1 cellular context compared by ENCODE assay signal in genomic region chr6:52513464-52513863, GRCh38.
TF ChIP-seq lines count a peak whose summit lies in the region.

No MANE protein-coding gene starts in this region.

TF ChIP-seq in GM23338, 12 proteins besides CTCF, POLR2A, EP300 and RAD21 (continued from another document):
- TF ChIP-seq ZNF331 (CRISPR knock-in tag; IDR thresholded peaks at IDR 0.05; ENCODE audit: low read depth) = no peak
- TF ChIP-seq EZH2 (IDR thresholded peaks at IDR 0.05; ENCODE audit: low read depth, unreplicated experiment) = no peak
- TF ChIP-seq EZH2phosphoT487 (IDR thresholded peaks at IDR 0.05; ENCODE audit: unreplicated experiment) = no peak
- no peak for TF ChIP-seq REST (IDR thresholded peaks at IDR 0.05; ENCODE audit: unreplicated experiment)
- TF ChIP-seq ETS1 (IDR thresholded peaks at IDR 0.05) = no peak
- TF ChIP-seq CREB1 (CRISPR knock-in tag; IDR thresholded peaks at IDR 0.05; ENCODE audit: low read depth) = no peak
- TF ChIP-seq, protein P1, sequence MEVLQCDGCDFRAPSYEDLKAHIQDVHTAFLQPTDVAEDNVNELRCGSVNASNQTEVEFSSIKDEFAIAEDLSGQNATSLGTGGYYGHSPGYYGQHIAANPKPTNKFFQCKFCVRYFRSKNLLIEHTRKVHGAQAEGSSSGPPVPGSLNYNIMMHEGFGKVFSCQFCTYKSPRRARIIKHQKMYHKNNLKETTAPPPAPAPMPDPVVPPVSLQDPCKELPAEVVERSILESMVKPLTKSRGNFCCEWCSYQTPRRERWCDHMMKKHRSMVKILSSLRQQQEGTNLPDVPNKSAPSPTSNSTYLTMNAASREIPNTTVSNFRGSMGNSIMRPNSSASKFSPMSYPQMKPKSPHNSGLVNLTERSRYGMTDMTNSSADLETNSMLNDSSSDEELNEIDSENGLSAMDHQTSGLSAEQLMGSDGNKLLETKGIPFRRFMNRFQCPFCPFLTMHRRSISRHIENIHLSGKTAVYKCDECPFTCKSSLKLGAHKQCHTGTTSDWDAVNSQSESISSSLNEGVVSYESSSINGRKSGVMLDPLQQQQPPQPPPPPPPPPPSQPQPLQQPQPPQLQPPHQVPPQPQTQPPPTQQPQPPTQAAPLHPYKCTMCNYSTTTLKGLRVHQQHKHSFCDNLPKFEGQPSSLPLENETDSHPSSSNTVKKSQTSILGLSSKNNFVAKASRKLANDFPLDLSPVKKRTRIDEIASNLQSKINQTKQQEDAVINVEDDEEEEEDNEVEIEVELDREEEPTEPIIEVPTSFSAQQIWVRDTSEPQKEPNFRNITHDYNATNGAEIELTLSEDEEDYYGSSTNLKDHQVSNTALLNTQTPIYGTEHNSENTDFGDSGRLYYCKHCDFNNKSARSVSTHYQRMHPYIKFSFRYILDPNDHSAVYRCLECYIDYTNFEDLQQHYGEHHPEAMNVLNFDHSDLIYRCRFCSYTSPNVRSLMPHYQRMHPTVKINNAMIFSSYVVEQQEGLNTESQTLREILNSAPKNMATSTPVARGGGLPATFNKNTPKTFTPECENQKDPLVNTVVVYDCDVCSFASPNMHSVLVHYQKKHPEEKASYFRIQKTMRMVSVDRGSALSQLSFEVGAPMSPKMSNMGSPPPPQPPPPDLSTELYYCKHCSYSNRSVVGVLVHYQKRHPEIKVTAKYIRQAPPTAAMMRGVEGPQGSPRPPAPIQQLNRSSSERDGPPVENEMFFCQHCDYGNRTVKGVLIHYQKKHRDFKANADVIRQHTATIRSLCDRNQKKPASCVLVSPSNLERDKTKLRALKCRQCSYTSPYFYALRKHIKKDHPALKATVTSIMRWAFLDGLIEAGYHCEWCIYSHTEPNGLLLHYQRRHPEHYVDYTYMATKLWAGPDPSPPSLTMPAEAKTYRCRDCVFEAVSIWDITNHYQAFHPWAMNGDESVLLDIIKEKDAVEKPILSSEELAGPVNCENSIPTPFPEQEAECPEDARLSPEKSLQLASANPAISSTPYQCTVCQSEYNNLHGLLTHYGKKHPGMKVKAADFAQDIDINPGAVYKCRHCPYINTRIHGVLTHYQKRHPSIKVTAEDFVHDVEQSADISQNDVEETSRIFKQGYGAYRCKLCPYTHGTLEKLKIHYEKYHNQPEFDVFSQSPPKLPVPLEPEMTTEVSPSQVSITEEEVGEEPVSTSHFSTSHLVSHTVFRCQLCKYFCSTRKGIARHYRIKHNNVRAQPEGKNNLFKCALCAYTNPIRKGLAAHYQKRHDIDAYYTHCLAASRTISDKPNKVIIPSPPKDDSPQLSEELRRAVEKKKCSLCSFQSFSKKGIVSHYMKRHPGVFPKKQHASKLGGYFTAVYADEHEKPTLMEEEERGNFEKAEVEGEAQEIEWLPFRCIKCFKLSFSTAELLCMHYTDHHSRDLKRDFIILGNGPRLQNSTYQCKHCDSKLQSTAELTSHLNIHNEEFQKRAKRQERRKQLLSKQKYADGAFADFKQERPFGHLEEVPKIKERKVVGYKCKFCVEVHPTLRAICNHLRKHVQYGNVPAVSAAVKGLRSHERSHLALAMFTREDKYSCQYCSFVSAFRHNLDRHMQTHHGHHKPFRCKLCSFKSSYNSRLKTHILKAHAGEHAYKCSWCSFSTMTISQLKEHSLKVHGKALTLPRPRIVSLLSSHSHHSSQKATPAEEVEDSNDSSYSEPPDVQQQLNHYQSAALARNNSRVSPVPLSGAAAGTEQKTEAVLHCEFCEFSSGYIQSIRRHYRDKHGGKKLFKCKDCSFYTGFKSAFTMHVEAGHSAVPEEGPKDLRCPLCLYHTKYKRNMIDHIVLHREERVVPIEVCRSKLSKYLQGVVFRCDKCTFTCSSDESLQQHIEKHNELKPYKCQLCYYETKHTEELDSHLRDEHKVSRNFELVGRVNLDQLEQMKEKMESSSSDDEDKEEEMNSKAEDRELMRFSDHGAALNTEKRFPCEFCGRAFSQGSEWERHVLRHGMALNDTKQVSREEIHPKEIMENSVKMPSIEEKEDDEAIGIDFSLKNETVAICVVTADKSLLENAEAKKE (CRISPR knock-in tag; IDR thresholded peaks at IDR 0.05) = no peak
- TF ChIP-seq NANOG (IDR thresholded peaks at IDR 0.05; ENCODE audit: borderline replicate concordance) = no peak
